Comparison of ENCODE assay signal across 13 cellular contexts in the genomic region with DNA sequence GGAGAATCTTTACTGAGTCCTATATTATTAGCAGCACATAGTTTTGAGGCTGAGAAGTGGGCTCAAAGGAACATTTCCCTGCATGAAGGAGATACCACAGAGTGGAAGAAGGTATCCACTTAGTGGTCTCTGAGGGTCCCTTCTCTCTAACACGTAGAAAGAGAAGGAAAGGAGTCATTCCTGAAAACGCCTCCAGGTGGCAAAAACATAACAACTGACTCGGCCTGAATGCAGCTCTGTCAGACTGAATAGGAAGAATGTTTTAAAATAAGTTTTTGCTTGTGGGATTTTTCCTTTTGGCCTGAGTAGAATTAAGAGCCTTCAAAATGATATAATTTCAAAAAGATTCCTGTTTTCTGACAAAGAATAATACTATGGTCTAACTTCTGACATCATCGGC. TPM values are rescaled to one million over a fixed set of nuclear protein-coding genes. Genes with fewer than 3 reads are reported as not detected.
DNase-seq lines count a peak whose midpoint lies in the region; FAIRE-seq and TF ChIP-seq lines count a peak whose summit lies in the region.
"Had no signal": no experiment of that assay in that cellular context is flagged by ENCODE, and none has a peak within 500 bp of the region (broad histone marks: within the 10 kb centered on the region; RNA-seq: fewer than 3 reads in every experiment).

No MANE protein-coding gene starts in this region.

- CTCF ChIA-PET in H1 (lab: Charles Lee; ENCODE audit: partially characterized antibody): interaction anchor here (0.9 to 3.0 kb wide), 4 partner anchors 11 to 137 kb away, joined by 3 to 11 read pairs (median 4); no protein-coding TSS in a partner anchor

- H3K4me1 ChIP-seq in H1 (replicated peaks in 1 of 4; ENCODE audit: control insufficient read depth in 3 of 4, insufficient read depth in 4 of 4, low read length in 3 of 4) (no peaks in the 10 kb centered on the region), suprapubic skin (no peaks in the 10 kb centered on the region), adrenal gland (replicated peaks in 1 of 2) (no peaks in the 10 kb centered on the region)
- H3K4me1 ChIP-seq: tibial artery had no signal

- H3K9me3 ChIP-seq in H1 (ENCODE audit: insufficient read depth in 2 of 2, low read depth in 1 of 2, low read length in 1 of 2): no peaks in the 10 kb centered on the region
- no peaks in the 10 kb centered on the region for H3K9me3 ChIP-seq in suprapubic skin
- no peaks in the 10 kb centered on the region for H3K9me3 ChIP-seq in adrenal gland (replicated peaks in 1 of 3)
- H3K9me3 ChIP-seq: neutrophil, tibial artery had no signal

- H2BK12ac ChIP-seq in H1 (ENCODE audit: low read depth, low read length): no peak overlapping the region

- H3K23me2 ChIP-seq in H1 (ENCODE audit: low read depth, low read length): no peaks in the 10 kb centered on the region

- H2BK20ac ChIP-seq in H1 (ENCODE audit: low read length): no peak overlapping the region

- no peak overlapping the region for H4K8ac ChIP-seq in H1 (ENCODE audit: extremely low read depth, insufficient read depth, low read length)

- TF ChIP-seq EP300 in H1 (IDR thresholded peaks at IDR 0.05; ENCODE audit: borderline replicate concordance in 1 of 2, low read depth in 2 of 2, low read length in 2 of 2) (no peak), suprapubic skin (IDR thresholded peaks at IDR 0.05) (no peak)

- H3K4ac ChIP-seq in H1 (replicated peaks; ENCODE audit: insufficient read length, low read depth, low read length): no peak overlapping the region

- H3K4me3 ChIP-seq in GM12875 (ENCODE audit: low read depth, low read length) (no peak overlapping the region), H1 (ENCODE audit: extremely low read depth in 1 of 4, insufficient read depth in 2 of 4, low read depth in 3 of 4, low read length in 4 of 4) (no peak overlapping the region), suprapubic skin (no peak overlapping the region), adrenal gland (no peak overlapping the region)
- H3K4me3 ChIP-seq: tibial artery had no signal

- peak in 1 of 2 experiments; percentile 26; a peak in 1 of 4 replicates for TF ChIP-seq RAD21 in H1 (IDR thresholded peaks at IDR 0.05 in 1 of 2, conservative IDR thresholded peaks at IDR 0.05 in 1 of 2; ENCODE audit: low read depth in 2 of 2, low read length in 2 of 2)

- no peak overlapping the region for H3K18ac ChIP-seq in H1 (ENCODE audit: extremely low read depth, low read length)

- no peak overlapping the region for H2BK5ac ChIP-seq in H1 (ENCODE audit: low read depth, low read length)

- no peak overlapping the region for H3K4me3 Mint-ChIP-seq in neural crest cell

- H2BK15ac ChIP-seq in H1 (ENCODE audit: low read length): no peak overlapping the region

- no peaks in the 10 kb centered on the region; a peak in 1 of 8 replicates for H3K36me3 ChIP-seq in H1 (ENCODE audit: control insufficient read depth in 2 of 4, insufficient read depth in 4 of 4, low read length in 3 of 4)
- H3K36me3 ChIP-seq in suprapubic skin: no peaks in the 10 kb centered on the region
- no peaks in the 10 kb centered on the region for H3K36me3 ChIP-seq in adrenal gland (replicated peaks in 1 of 2)
- H3K36me3 ChIP-seq: tibial artery had no signal

- no peak overlapping the region for H3K14ac ChIP-seq in H1 (ENCODE audit: insufficient read length)

- no peak overlapping the region for H2AK5ac ChIP-seq in H1 (ENCODE audit: low read depth, low read length)

- no peak overlapping the region for H3K27ac ChIP-seq in H1 (ENCODE audit: low read depth, low read length)
- H3K27ac ChIP-seq in suprapubic skin: no peak overlapping the region
- H3K27ac ChIP-seq in adrenal gland: no peak overlapping the region
- H3K27ac ChIP-seq: neutrophil, tibial artery had no signal

- no peak overlapping the region for H3K27ac Mint-ChIP-seq in neural crest cell (ENCODE audit: unreplicated experiment)

- no peaks in the 10 kb centered on the region for H3K79me1 ChIP-seq in H1 (ENCODE audit: low read depth, low read length)

- H4K91ac ChIP-seq in H1 (replicated peaks; ENCODE audit: insufficient read length, low read length): no peak overlapping the region

- POLR2A ChIA-PET in H1 (lab: Charles Lee; ENCODE audit: partially characterized antibody): no interaction called here

- TF ChIP-seq CTCF in GM12875 (IDR thresholded peaks at IDR 0.05; ENCODE audit: borderline replicate concordance, insufficient read depth, low read depth, low read length) (peak; percentile 29; the same call in 1 of the 2 replicates), H1 (IDR thresholded peaks at IDR 0.05; ENCODE audit: control extremely low read depth in 1 of 3, insufficient read depth in 1 of 3, low read depth in 1 of 3, low read length in 3 of 3) (peak in 2 of 3 experiments; percentile 22 to 29; a peak in 2 of 4 replicates), neural crest cell (conservative IDR thresholded peaks at IDR 0.05) (peak; percentile 45), suprapubic skin (IDR thresholded peaks at IDR 0.05) (no peak), adrenal gland (IDR thresholded peaks at IDR 0.05) (peak in 3 of 6 experiments; percentile 16 to 31 (median 18))

- intact Hi-C loops in adrenal gland (cut with DNase I): no loop called here

- H2AFZ ChIP-seq in H1 (ENCODE audit: low read length): no peak overlapping the region

- no peak overlapping the region for H3K23ac ChIP-seq in H1 (ENCODE audit: insufficient read length)

- no peaks in the 10 kb centered on the region for H4K20me1 ChIP-seq in H1 (replicated peaks in 1 of 2; ENCODE audit: control insufficient read depth in 1 of 2, insufficient read depth in 2 of 2, low read length in 2 of 2)

- H3K4me1 Mint-ChIP-seq in neural crest cell: no peaks in the 10 kb centered on the region

- no peak overlapping the region for H4K5ac ChIP-seq in H1 (ENCODE audit: insufficient read length, low read depth, low read length)

- H3K9me3 Mint-ChIP-seq in neural crest cell: no peaks in the 10 kb centered on the region

- TF ChIP-seq POLR2A in H1 (IDR thresholded peaks at IDR 0.05; ENCODE audit: control extremely low read depth in 1 of 2, low read depth in 2 of 2, low read length in 2 of 2) (no peak), suprapubic skin (IDR thresholded peaks at IDR 0.05) (no peak), adrenal gland (IDR thresholded peaks at IDR 0.05) (no peak)

- H3K27me3 ChIP-seq in H1 (replicated peaks in 1 of 4; ENCODE audit: control insufficient read depth in 3 of 4, extremely low read depth in 1 of 4, insufficient read depth in 3 of 4, low read length in 3 of 4) (no peaks in the 10 kb centered on the region), suprapubic skin (no peaks in the 10 kb centered on the region), adrenal gland (no peaks in the 10 kb centered on the region)
- H3K27me3 ChIP-seq: neutrophil, tibial artery had no signal

- no peak overlapping the region for H2BK120ac ChIP-seq in H1 (replicated peaks; ENCODE audit: low read depth, low read length)

- 39% methylated on average over 4 of the region's 4 CpGs; no CpG with 5 or more reads in 1 of the 2 experiments for WGBS in H1 (ENCODE audit: extremely low coverage in 1 of 2, insufficient coverage in 1 of 2, insufficient read length in 1 of 2, insufficient replicate concordance in 2 of 2, low coverage in 1 of 2, low lambda C conversion rate in 2 of 2, missing lambda C conversion rate in 1 of 2), 2 experiments
- WGBS in suprapubic skin: 39% methylated on average over 4 of the region's 4 CpGs
- WGBS in adrenal gland, 4 donors: 38 to 70% (median 54%) methylated on average over 4 of the region's 4 CpGs

- peaks cover 3% of the 10 kb centered on the region for H3K36me3 Mint-ChIP-seq in neural crest cell (ENCODE audit: low read depth)

- H3K56ac ChIP-seq in H1 (replicated peaks; ENCODE audit: insufficient read length, low read depth, low read length): no peak overlapping the region

- DNase-seq in NCI-H2227 treated with DMSO at 0.1 percent for 48 hours (lab: John Stamatoyannopoulos, UW) (peak; percentile 8), H1 (ENCODE audit: low read depth in 1 of 2, low spot score in 2 of 2) (no peak), neural crest cell (ENCODE audit: low read depth, low spot score) (no peak), suprapubic skin (ENCODE audit: low spot score in 2 of 2) (no peak), NCI-H1930 (lab: John Stamatoyannopoulos, UW) (no peak), adrenal gland (no peak)
- no peak for DNase-seq in activated effector memory CD4-positive, alpha-beta T cell treated with anti-CD3 and anti-CD28 coated beads, Interleukin-2, amount 50 U/mL, for 16 hours
- DNase-seq: cerebellar nuclear complex, NCI-H510A, tibial artery had no signal

- no peaks in the 10 kb centered on the region for H3K27me3 Mint-ChIP-seq in neural crest cell (ENCODE audit: low read depth)

- H3K9ac ChIP-seq in H1 (replicated peaks in 1 of 4; ENCODE audit: extremely low read depth in 1 of 4, low read depth in 3 of 4, low read length in 3 of 4): no peak overlapping the region

- H3K4me2 ChIP-seq in H1 (ENCODE audit: insufficient read depth in 1 of 2, low read depth in 2 of 2, low read length in 2 of 2): no peak overlapping the region

- no peak for FAIRE-seq in H1 (lab: Jason Lieb, UNC)

- no peaks in the 10 kb centered on the region for H3K79me2 ChIP-seq in H1 (ENCODE audit: control insufficient read depth in 1 of 2, insufficient read depth in 2 of 2, low read length in 2 of 2)

RNA-seq across cellular contexts. Expression of a gene that starts 23.3 kb away (rescaled TPM):
- total RNA-seq in H1 (2021; fragmentation: NEBNext Ultra II Directional; extraction: Animal tissue kit (Norgen Biotek cat#: 25700)): 6.9 and 10.0 TPM in 2 replicates
- polyA plus RNA-seq in H1 (2011; rRNA removed) (1.2 and 1.6 TPM in 2 replicates), adrenal gland (10 to 100 TPM; 12.1 to 22.0 (median 17.4) TPM)
- 3.0 TPM for polyA plus RNA-seq in H1 (2011; cell fraction: cytosol; rRNA removed)
- 1.1 TPM for polyA plus RNA-seq in H1 (2011; cell fraction: nucleus; rRNA removed)
- polyA plus RNA-seq in H1 (2012, experiment 1 of 2): 4.1 to 11.4 TPM (median 5.2 TPM) in 4 replicates
- polyA plus RNA-seq in H1 (2012, experiment 2 of 2): 0.34 TPM
- polyA plus RNA-seq in H1 (2013, experiment 1 of 2): 4.7 TPM
- polyA plus RNA-seq in H1 (2013, experiment 2 of 2): 5.0 TPM
- polyA minus RNA-seq in H1 (2011; rRNA and poly(A)+ RNA removed): 3.2 and 5.3 TPM in 2 replicates
- 5.4 TPM for polyA minus RNA-seq in H1 (2011; cell fraction: cytosol; rRNA and poly(A)+ RNA removed)
- polyA minus RNA-seq in H1 (2011; cell fraction: nucleus; rRNA and poly(A)+ RNA removed): 9.7 TPM
- total RNA-seq in neural crest cell (9.1 and 9.2 TPM in 2 replicates), suprapubic skin (10 to 100 TPM; 12.6 to 43.0 (median 25.2) TPM), adrenal gland (1 to 10 TPM; 3.6 to 8.9 (median 6.7) TPM)

RNA-seq across cellular contexts. Expression of a gene that starts 48.4 kb away (rescaled TPM):
- not detected in 2 replicates for total RNA-seq in H1 (2021; fragmentation: NEBNext Ultra II Directional; extraction: Animal tissue kit (Norgen Biotek cat#: 25700))
- polyA plus RNA-seq in H1 (2011; rRNA removed): not detected in 2 replicates
- polyA plus RNA-seq in H1 (2011; cell fraction: cytosol; rRNA removed): not detected
- not detected for polyA plus RNA-seq in H1 (2011; cell fraction: nucleus; rRNA removed)
- polyA plus RNA-seq in H1 (2012, experiment 1 of 2): not detected in 4 replicates
- not detected for polyA plus RNA-seq in H1 (2012, experiment 2 of 2)
- not detected for polyA plus RNA-seq in H1 (2013, experiment 1 of 2)
- not detected for polyA plus RNA-seq in H1 (2013, experiment 2 of 2)
- polyA minus RNA-seq in H1 (2011; rRNA and poly(A)+ RNA removed): not detected in 2 replicates
- polyA minus RNA-seq in H1 (2011; cell fraction: cytosol; rRNA and poly(A)+ RNA removed): not detected
- not detected for polyA minus RNA-seq in H1 (2011; cell fraction: nucleus; rRNA and poly(A)+ RNA removed)
- 0.14 TPM in 1 of 2 replicates, not detected in the other for total RNA-seq in neural crest cell
- not detected for total RNA-seq in suprapubic skin
- total RNA-seq in adrenal gland: under 1 TPM in 2 of 8 donors, not detected in 6; 0.14 to 0.23 TPM
- under 1 TPM in 2 of 3 donors, not detected in 1; 0.18 to 0.54 TPM for polyA plus RNA-seq in adrenal gland
- total RNA-seq: T-helper 1 cell treated with Interleukin-12 subunit alpha and Interleukin-12 subunit beta and Interleukin-4 antibody, amounts not matched to agents 30 ng/mL and 1 ng/mL, for 36 hours had no signal

Comparison
In these comparisons a context has a peak if more than half of its experiments do, and no peak if none do; other contexts are left out.
1. CTCF ChIP-seq: peak in GM12875 (single experiment), H1 (2 of 3) and neural crest cell (single experiment); none in suprapubic skin (0 of 2).